1 cellular context compared by ENCODE assay signal in the genomic region with DNA sequence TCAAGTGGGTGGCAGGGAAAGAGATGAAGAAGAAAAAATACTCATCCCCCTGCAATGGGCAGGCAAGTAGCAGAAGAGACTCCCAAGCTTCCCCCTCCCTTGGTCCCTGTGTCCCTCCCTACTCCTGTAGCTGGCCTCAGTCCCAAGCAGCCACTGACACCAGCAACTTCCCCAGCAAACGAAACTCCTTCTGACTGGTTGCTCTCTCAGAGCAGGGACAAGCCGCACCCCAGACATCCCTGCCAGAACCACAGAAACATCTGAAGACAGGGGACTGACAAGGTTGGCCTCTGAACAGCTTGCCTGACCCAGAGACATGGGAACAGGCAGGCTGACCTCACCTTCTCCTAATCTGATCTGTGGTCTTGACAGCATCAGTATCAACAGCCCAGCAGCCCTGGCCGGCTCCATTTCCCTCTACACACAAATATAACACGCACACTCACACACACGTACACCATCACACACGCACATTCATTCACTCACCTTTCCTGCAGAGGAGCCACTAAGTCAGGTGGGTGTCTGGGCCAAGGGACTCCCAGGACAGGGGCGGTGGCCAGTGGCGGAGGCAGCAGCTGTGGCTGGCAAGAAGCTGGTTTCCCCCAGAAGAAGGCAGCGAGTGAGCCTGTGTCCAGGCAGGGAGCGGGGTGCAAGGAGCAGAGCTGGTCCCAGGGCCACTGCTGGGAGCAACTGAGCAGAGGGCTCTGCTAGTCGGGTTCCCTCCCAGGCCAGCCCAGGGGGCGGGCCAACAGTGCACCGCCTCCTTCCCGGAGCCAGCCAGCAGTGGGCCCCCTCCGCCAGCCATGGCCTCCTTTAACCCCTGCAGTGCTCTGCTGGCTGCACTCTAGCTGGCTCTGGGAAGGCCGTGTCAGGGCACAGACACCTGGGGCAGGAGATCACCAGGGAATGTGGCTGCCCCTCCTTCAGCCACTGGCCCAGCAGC.
A peak's percentile ranks its signal among the peaks of the same experiment; 100 is the strongest.
TF ChIP-seq lines count a peak whose summit lies in the region.

No MANE protein-coding gene starts in this region.

TF ChIP-seq in HepG2, 621 proteins besides CTCF, POLR2A, EP300 and RAD21 (continued from another document and continues in another):
- TF ChIP-seq AKNA (CRISPR knock-in tag; IDR thresholded peaks at IDR 0.05; ENCODE audit: borderline replicate concordance) (no peak), ZNF674 (CRISPR knock-in tag; IDR thresholded peaks at IDR 0.05; ENCODE audit: low read depth) (no peak), ZNF614 (CRISPR knock-in tag; IDR thresholded peaks at IDR 0.05; ENCODE audit: borderline replicate concordance) (peak; percentile 61; the same call in 1 of the 2 replicates), ZNF724P (CRISPR knock-in tag; IDR thresholded peaks at IDR 0.05; ENCODE audit: borderline replicate concordance) (0 out of 2 replicates have a peak, but pooled peaks have one; percentile 57), ZNF10 (CRISPR knock-in tag; IDR thresholded peaks at IDR 0.05; ENCODE audit: borderline replicate concordance, low read depth) (no peak), FOXK2 (IDR thresholded peaks at IDR 0.05) (no peak), ZNF670 (CRISPR knock-in tag; IDR thresholded peaks at IDR 0.05; ENCODE audit: borderline replicate concordance) (0 out of 2 replicates have a peak, but pooled peaks have one; percentile 54), XBP1 (CRISPR knock-in tag; IDR thresholded peaks at IDR 0.05) (no peak), TCF7 (IDR thresholded peaks at IDR 0.05; ENCODE audit: low read depth) (no peak), HMG20A (CRISPR knock-in tag; IDR thresholded peaks at IDR 0.05; ENCODE audit: borderline replicate concordance) (no peak; the same call in 1 of the 2 replicates), ZNF224 (CRISPR knock-in tag; IDR thresholded peaks at IDR 0.05) (peak; percentile 68; the same call in 1 of the 2 replicates), KDM6A (CRISPR knock-in tag; IDR thresholded peaks at IDR 0.05; ENCODE audit: low read depth) (0 out of 2 replicates have a peak, but pooled peaks have one; percentile 19), ZNF747 (CRISPR knock-in tag; IDR thresholded peaks at IDR 0.05; ENCODE audit: borderline replicate concordance) (no peak), ZNF17 (CRISPR knock-in tag; IDR thresholded peaks at IDR 0.05) (no peak), ZNF367 (CRISPR knock-in tag; IDR thresholded peaks at IDR 0.05; ENCODE audit: borderline replicate concordance) (no peak), NR2C2 (CRISPR knock-in tag; IDR thresholded peaks at IDR 0.05; ENCODE audit: borderline replicate concordance) (no peak), RARA (CRISPR knock-in tag; IDR thresholded peaks at IDR 0.05) (peak; percentile 72), ZNF138 (CRISPR knock-in tag; IDR thresholded peaks at IDR 0.05; ENCODE audit: low read depth) (peak; percentile 45; the same call in 1 of the 2 replicates), MXD1 (CRISPR knock-in tag; IDR thresholded peaks at IDR 0.05) (no peak; the same call in 1 of the 2 replicates), ZNF441 (CRISPR knock-in tag; IDR thresholded peaks at IDR 0.05; ENCODE audit: borderline replicate concordance) (no peak), ZBTB7B (CRISPR knock-in tag; IDR thresholded peaks at IDR 0.05) (peak; percentile 66; the same call in 1 of the 2 replicates), ZNF282 (IDR thresholded peaks at IDR 0.05; ENCODE audit: partially characterized antibody) (no peak), MTA1 (CRISPR knock-in tag; IDR thresholded peaks at IDR 0.05; ENCODE audit: borderline replicate concordance) (peak; percentile 70; the same call in 1 of the 2 replicates), ZNF652 (CRISPR knock-in tag; IDR thresholded peaks at IDR 0.05; ENCODE audit: borderline replicate concordance, low read depth) (peak; percentile 100), RAD51 (IDR thresholded peaks at IDR 0.05; ENCODE audit: borderline replicate concordance) (no peak), ZNF382 (CRISPR knock-in tag; IDR thresholded peaks at IDR 0.05; ENCODE audit: borderline replicate concordance) (no peak), ZNF558 (CRISPR knock-in tag; IDR thresholded peaks at IDR 0.05; ENCODE audit: borderline replicate concordance) (no peak), CBX1 (IDR thresholded peaks at IDR 0.05; ENCODE audit: low read depth) (no peak), SMARCC2 (IDR thresholded peaks at IDR 0.05) (no peak), ATM (IDR thresholded peaks at IDR 0.05; ENCODE audit: borderline replicate concordance) (no peak), NR2F1 (CRISPR knock-in tag; IDR thresholded peaks at IDR 0.05) (0 out of 4 replicates have a peak, but pooled peaks of 1 of the 2 experiments have one; percentile 11)
- TF ChIP-seq, protein P1, sequence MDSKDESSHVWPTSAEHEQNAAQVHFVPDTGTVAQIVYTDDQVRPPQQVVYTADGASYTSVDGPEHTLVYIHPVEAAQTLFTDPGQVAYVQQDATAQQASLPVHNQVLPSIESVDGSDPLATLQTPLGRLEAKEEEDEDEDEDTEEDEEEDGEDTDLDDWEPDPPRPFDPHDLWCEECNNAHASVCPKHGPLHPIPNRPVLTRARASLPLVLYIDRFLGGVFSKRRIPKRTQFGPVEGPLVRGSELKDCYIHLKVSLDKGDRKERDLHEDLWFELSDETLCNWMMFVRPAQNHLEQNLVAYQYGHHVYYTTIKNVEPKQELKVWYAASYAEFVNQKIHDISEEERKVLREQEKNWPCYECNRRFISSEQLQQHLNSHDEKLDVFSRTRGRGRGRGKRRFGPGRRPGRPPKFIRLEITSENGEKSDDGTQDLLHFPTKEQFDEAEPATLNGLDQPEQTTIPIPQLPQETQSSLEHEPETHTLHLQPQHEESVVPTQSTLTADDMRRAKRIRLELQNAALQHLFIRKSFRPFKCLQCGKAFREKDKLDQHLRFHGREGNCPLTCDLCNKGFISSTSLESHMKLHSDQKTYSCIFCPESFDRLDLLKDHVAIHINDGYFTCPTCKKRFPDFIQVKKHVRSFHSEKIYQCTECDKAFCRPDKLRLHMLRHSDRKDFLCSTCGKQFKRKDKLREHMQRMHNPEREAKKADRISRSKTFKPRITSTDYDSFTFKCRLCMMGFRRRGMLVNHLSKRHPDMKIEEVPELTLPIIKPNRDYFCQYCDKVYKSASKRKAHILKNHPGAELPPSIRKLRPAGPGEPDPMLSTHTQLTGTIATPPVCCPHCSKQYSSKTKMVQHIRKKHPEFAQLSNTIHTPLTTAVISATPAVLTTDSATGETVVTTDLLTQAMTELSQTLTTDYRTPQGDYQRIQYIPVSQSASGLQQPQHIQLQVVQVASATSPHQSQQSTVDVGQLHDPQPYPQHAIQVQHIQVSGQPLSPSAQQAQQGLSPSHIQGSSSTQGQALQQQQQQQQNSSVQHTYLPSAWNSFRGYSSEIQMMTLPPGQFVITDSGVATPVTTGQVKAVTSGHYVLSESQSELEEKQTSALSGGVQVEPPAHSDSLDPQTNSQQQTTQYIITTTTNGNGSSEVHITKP (CRISPR knock-in tag; IDR thresholded peaks at IDR 0.05; ENCODE audit: low read depth) = peak; percentile 65; the same call in 1 of the 2 replicates
- TF ChIP-seq, protein P2, sequence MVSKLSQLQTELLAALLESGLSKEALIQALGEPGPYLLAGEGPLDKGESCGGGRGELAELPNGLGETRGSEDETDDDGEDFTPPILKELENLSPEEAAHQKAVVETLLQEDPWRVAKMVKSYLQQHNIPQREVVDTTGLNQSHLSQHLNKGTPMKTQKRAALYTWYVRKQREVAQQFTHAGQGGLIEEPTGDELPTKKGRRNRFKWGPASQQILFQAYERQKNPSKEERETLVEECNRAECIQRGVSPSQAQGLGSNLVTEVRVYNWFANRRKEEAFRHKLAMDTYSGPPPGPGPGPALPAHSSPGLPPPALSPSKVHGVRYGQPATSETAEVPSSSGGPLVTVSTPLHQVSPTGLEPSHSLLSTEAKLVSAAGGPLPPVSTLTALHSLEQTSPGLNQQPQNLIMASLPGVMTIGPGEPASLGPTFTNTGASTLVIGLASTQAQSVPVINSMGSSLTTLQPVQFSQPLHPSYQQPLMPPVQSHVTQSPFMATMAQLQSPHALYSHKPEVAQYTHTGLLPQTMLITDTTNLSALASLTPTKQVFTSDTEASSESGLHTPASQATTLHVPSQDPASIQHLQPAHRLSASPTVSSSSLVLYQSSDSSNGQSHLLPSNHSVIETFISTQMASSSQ (IDR thresholded peaks at IDR 0.05; ENCODE audit: low read depth) = no peak; the same call in 1 of the 2 replicates
- TF ChIP-seq, protein P2 (CRISPR knock-in tag; IDR thresholded peaks at IDR 0.05; ENCODE audit: borderline replicate concordance) = peak; percentile 48; the same call in 1 of the 2 replicates
- TF ChIP-seq, protein P3, sequence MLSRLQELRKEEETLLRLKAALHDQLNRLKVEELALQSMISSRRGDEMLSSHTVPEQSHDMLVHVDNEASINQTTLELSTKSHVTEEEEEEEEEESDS (CRISPR knock-in tag; IDR thresholded peaks at IDR 0.05; ENCODE audit: borderline replicate concordance) = no peak
- TF ChIP-seq, protein P4, sequence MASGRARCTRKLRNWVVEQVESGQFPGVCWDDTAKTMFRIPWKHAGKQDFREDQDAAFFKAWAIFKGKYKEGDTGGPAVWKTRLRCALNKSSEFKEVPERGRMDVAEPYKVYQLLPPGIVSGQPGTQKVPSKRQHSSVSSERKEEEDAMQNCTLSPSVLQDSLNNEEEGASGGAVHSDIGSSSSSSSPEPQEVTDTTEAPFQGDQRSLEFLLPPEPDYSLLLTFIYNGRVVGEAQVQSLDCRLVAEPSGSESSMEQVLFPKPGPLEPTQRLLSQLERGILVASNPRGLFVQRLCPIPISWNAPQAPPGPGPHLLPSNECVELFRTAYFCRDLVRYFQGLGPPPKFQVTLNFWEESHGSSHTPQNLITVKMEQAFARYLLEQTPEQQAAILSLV (CRISPR knock-in tag; IDR thresholded peaks at IDR 0.05; ENCODE audit: borderline replicate concordance) = peak; percentile 95
- TF ChIP-seq, protein P5, sequence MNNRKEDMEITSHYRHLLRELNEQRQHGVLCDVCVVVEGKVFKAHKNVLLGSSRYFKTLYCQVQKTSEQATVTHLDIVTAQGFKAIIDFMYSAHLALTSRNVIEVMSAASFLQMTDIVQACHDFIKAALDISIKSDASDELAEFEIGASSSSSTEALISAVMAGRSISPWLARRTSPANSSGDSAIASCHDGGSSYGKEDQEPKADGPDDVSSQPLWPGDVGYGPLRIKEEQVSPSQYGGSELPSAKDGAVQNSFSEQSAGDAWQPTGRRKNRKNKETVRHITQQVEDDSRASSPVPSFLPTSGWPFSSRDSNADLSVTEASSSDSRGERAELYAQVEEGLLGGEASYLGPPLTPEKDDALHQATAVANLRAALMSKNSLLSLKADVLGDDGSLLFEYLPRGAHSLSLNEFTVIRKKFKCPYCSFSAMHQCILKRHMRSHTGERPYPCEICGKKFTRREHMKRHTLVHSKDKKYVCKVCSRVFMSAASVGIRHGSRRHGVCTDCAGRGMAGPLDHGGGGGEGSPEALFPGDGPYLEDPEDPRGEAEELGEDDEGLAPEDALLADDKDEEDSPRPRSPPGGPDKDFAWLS (CRISPR knock-in tag; IDR thresholded peaks at IDR 0.05; ENCODE audit: borderline replicate concordance) = no peak
